21 cellular contexts compared by ENCODE assay signal in the genomic region with DNA sequence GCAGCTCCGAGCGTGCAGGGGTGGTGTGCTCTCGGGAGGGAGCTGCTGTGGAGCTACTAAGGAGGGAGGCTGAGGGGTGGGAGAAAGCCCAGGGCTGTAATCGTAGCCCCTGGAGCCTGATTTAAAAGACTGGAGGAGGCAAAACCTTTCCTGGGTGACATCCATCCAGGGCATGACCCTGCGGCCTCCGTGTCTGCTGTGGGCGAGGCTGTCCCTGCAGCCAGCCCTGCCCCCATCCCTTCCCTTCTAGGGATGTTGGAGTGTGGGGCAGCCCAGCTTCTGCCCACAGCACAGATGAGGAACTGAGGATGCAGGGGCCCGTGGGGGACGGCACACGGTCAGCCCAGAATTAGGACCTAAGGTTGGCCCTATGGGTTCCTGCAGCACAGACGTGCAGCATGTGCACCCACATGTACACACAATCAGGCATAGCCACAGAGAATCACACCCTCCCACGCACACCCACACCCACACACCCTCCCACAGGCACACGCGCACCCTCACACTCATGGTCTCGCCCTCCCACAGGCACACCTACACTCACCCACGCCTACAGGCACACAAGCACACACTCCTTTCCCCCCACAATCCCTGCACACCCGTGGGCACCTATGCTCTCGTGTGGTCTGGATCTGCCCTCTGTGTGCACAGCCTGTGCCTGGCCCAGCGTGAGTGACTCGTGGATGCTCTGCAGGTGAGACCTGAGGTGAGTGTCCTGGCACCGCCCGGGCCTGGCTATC.
A peak's percentile ranks its signal among the peaks of the same experiment; 100 is the strongest.
DNase-seq lines count a peak whose midpoint lies in the region; ATAC-seq, FAIRE-seq and TF ChIP-seq lines count a peak whose summit lies in the region.
"Had no signal": no experiment of that assay in that cellular context is flagged by ENCODE, and none has a peak within 500 bp of the region (broad histone marks: within the 10 kb centered on the region; RNA-seq: fewer than 3 reads in every experiment).

No MANE protein-coding gene starts in this region.

- H3K4me2 ChIP-seq in HepG2 (ENCODE audit: low read depth, low read length), result no peak overlapping the region
- H3K4me2 ChIP-seq: A549 had no signal

- no peak overlapping the region for H3K4me3 ChIP-seq in HepG2 (replicated peaks in 1 of 3; ENCODE audit: insufficient read depth in 1 of 3, low read depth in 2 of 3, low read length in 3 of 3)
- no peak overlapping the region for H3K4me3 ChIP-seq in spleen
- H3K4me3 ChIP-seq: A549, adrenal gland, lung, tibial nerve had no signal

- H3K4me3 Mint-ChIP-seq in activated T-cell treated with anti-CD3 and anti-CD28 coated beads, Interleukin-2, amount 50 U/mL, for 24 hours, result no peak overlapping the region
- no peak overlapping the region for H3K4me3 Mint-ChIP-seq in activated T-cell treated with anti-CD3 and anti-CD28 coated beads, Interleukin-2, amount 50 U/mL, for 4 hours
- H3K4me3 Mint-ChIP-seq in WTC11, result no peak overlapping the region
- H3K4me3 Mint-ChIP-seq: naive thymus-derived CD4-positive, alpha-beta T cell; stimulated activated effector memory CD8-positive, alpha-beta T cell treated with anti-CD3 and anti-CD28 coated beads, Interleukin-12 subunit alpha, Interleukin-12 subunit beta, amount 100 ng/mL, for 72 hours had no signal

- TF ChIP-seq POLR2A in HepG2 (IDR thresholded peaks at IDR 0.05; ENCODE audit: insufficient read depth in 1 of 2, low read depth in 2 of 2, low read length in 2 of 2), result no peak
- TF ChIP-seq POLR2A in spleen (IDR thresholded peaks at IDR 0.05), result no peak

- TF ChIP-seq CTCF in WTC11 (IDR thresholded peaks at IDR 0.05) (no peak), HepG2 (CRISPR knock-in tag; IDR thresholded peaks at IDR 0.05) (no peak), spleen (IDR thresholded peaks at IDR 0.05 in 8 of 11, conservative IDR thresholded peaks at IDR 0.05 in 3 of 11) (no peak)

- peak; percentile 11 for DNase-seq in activated T-cell treated with anti-CD3 and anti-CD28 coated beads, Interleukin-2, amount 50 U/mL, for 24 hours
- no peak for DNase-seq in activated T-cell treated with anti-CD3 and anti-CD28 coated beads, Interleukin-2, amount 50 U/mL, for 4 hours
- DNase-seq in WTC11 (ENCODE audit: low spot score) (no peak), HepG2 (ENCODE audit: low spot score) (no peak), spleen (peak; percentile 61), NCI-H2081 treated with DMSO at 0.1 percent for 48 hours (lab: John Stamatoyannopoulos, UW) (no peak)
- DNase-seq in activated CD4-positive, CD25-positive, alpha-beta regulatory T cell (lab: John Stamatoyannopoulos, UW), result no peak
- DNase-seq: C1 segment of cervical spinal cord; central memory CD4-positive, alpha-beta T cell; effector CD4-positive, alpha-beta T cell; MM.1S; NCI-H2029 treated with DMSO at 0.1 percent for 48 hours; SHP77; T-helper 1 cell had no signal

- FAIRE-seq in HepG2 (lab: Jason Lieb, UNC), result no peak
- FAIRE-seq: A549 had no signal

- H3K4me1 ChIP-seq in HepG2 (ENCODE audit: insufficient read depth, low read length) (no peaks in the 10 kb centered on the region), spleen (peaks cover 0 to 4% (median 0%) of the 10 kb centered on the region in 6 donors)
- H3K4me1 ChIP-seq: A549, adrenal gland had no signal

- 45% methylated on average over 14 of the region's 22 CpGs for WGBS in HepG2 (ENCODE audit: low lambda C conversion rate)
- 69 to 77% (median 73%) methylated on average over 19 to 22 of the region's 22 CpGs for WGBS in spleen, 5 donors

- no peaks in the 10 kb centered on the region for H3K4me1 Mint-ChIP-seq in activated T-cell treated with anti-CD3 and anti-CD28 coated beads, Interleukin-2, amount 50 U/mL, for 24 hours (ENCODE audit: low read depth)
- H3K4me1 Mint-ChIP-seq in activated T-cell treated with anti-CD3 and anti-CD28 coated beads, Interleukin-2, amount 50 U/mL, for 4 hours (ENCODE audit: low read depth), result no peaks in the 10 kb centered on the region
- peaks cover 25% of the 10 kb centered on the region for H3K4me1 Mint-ChIP-seq in WTC11
- H3K4me1 Mint-ChIP-seq: stimulated activated effector memory CD8-positive, alpha-beta T cell treated with anti-CD3 and anti-CD28 coated beads, Interleukin-12 subunit alpha, Interleukin-12 subunit beta, amount 100 ng/mL, for 72 hours had no signal

- POLR2A ChIA-PET in WTC11 (lab: Charles Lee) (no interaction called here), HepG2 (lab: Yijun Ruan, JAX) (no interaction called here)

- no peak for ATAC-seq in activated T-cell treated with anti-CD3 and anti-CD28 coated beads, Interleukin-2, amount 50 U/mL, for 4 hours
- ATAC-seq in WTC11 (no peak), HepG2 (no peak), GM21825 (IDR thresholded peaks at IDR 0.05; ENCODE audit: unreplicated experiment) (no peak)
- ATAC-seq: A549; naive thymus-derived CD4-positive, alpha-beta T cell; stimulated activated effector memory CD8-positive, alpha-beta T cell treated with anti-CD3 and anti-CD28 coated beads, Interleukin-12 subunit alpha, Interleukin-12 subunit beta, amount 100 ng/mL, for 72 hours had no signal

- TF ChIP-seq EP300 in HepG2 (IDR thresholded peaks at IDR 0.05; ENCODE audit: low read depth in 2 of 2, low read length in 2 of 2) (no peak), HepG2 (CRISPR knock-in tag; IDR thresholded peaks at IDR 0.05; ENCODE audit: borderline replicate concordance) (no peak)

- H3K36me3 Mint-ChIP-seq in activated T-cell treated with anti-CD3 and anti-CD28 coated beads, Interleukin-2, amount 50 U/mL, for 24 hours (ENCODE audit: low read depth), result no peaks in the 10 kb centered on the region
- H3K36me3 Mint-ChIP-seq in activated T-cell treated with anti-CD3 and anti-CD28 coated beads, Interleukin-2, amount 50 U/mL, for 4 hours (ENCODE audit: insufficient read depth), result no peaks in the 10 kb centered on the region
- no peaks in the 10 kb centered on the region for H3K36me3 Mint-ChIP-seq in WTC11
- H3K36me3 Mint-ChIP-seq: naive thymus-derived CD4-positive, alpha-beta T cell; stimulated activated effector memory CD8-positive, alpha-beta T cell treated with anti-CD3 and anti-CD28 coated beads, Interleukin-12 subunit alpha, Interleukin-12 subunit beta, amount 100 ng/mL, for 72 hours had no signal

- peaks cover 2% of the 10 kb centered on the region; the same call in 1 of the 2 replicates for H4K20me1 ChIP-seq in HepG2 (ENCODE audit: insufficient read depth, low read length)

- intact Hi-C loops in HepG2 (cut with micrococcal nuclease; ENCODE audit: unreplicated experiment) (no loop called here), spleen (cut with DNase I; ENCODE audit: low total_unique reads) (no loop called here)

- CTCF ChIA-PET in WTC11 (lab: Charles Lee), result interaction anchor here (0.6 to 2.7 kb wide), 9 partner anchors 15 to 126 kb away, joined by 3 to 9 read pairs (median 4); a partner anchor contains a TSS
- CTCF ChIA-PET in HepG2 (lab: Yijun Ruan, JAX; ENCODE audit: low intra/inter-chr PET ratio, low total read pairs), result no interaction called here

- H3K9ac ChIP-seq in HepG2 (ENCODE audit: insufficient read depth, low read depth, low read length), result no peak overlapping the region

- in situ Hi-C loops in HepG2 (cut with HindIII; ENCODE audit: extremely low pct_ligation_motif_present, low pct_unique_long_range_greater_than_20kb), result no loop called here

- BruUV-seq in HepG2 (replicated peaks; lab: Mats Ljungman, UMichigan), result no TSS peak

- H3K9me3 ChIP-seq in HepG2 (ENCODE audit: low read length) (no peaks in the 10 kb centered on the region), spleen (no peaks in the 10 kb centered on the region)
- H3K9me3 ChIP-seq: A549, adrenal gland, tibial nerve had no signal

- no peaks in the 10 kb centered on the region for H3K79me2 ChIP-seq in HepG2 (ENCODE audit: insufficient read depth, low read length)

- TF ChIP-seq RAD21 in HepG2 (CRISPR knock-in tag; IDR thresholded peaks at IDR 0.05), result no peak

- H3K9me3 Mint-ChIP-seq in activated T-cell treated with anti-CD3 and anti-CD28 coated beads, Interleukin-2, amount 50 U/mL, for 24 hours, result no peaks in the 10 kb centered on the region
- no peaks in the 10 kb centered on the region for H3K9me3 Mint-ChIP-seq in activated T-cell treated with anti-CD3 and anti-CD28 coated beads, Interleukin-2, amount 50 U/mL, for 4 hours
- no peaks in the 10 kb centered on the region for H3K9me3 Mint-ChIP-seq in WTC11
- H3K9me3 Mint-ChIP-seq: stimulated activated effector memory CD8-positive, alpha-beta T cell treated with anti-CD3 and anti-CD28 coated beads, Interleukin-12 subunit alpha, Interleukin-12 subunit beta, amount 100 ng/mL, for 72 hours had no signal

- H3K27me3 ChIP-seq in HepG2 (ENCODE audit: control insufficient read depth in 1 of 2, insufficient read depth in 2 of 2, low read length in 2 of 2) (peaks cover 4 to 62% of the 10 kb centered on the region in 2 experiments; a peak in 3 of 5 replicates), spleen (replicated peaks in 1 of 7) (peaks cover 0 to 21% (median 0%) of the 10 kb centered on the region in 7 donors)
- H3K27me3 ChIP-seq: adrenal gland, tibial nerve had no signal

- no peak overlapping the region for H3K27ac ChIP-seq in HepG2 (ENCODE audit: extremely low read length, insufficient read depth, low read length)
- H3K27ac ChIP-seq in spleen, result no peak overlapping the region
- H3K27ac ChIP-seq: A549, adrenal gland, tibial nerve had no signal

- no peak overlapping the region for H3K27ac Mint-ChIP-seq in activated T-cell treated with anti-CD3 and anti-CD28 coated beads, Interleukin-2, amount 50 U/mL, for 24 hours
- peak overlapping the region; percentile 74; the same call in 1 of the 2 replicates for H3K27ac Mint-ChIP-seq in WTC11
- H3K27ac Mint-ChIP-seq: naive thymus-derived CD4-positive, alpha-beta T cell; stimulated activated effector memory CD8-positive, alpha-beta T cell treated with anti-CD3 and anti-CD28 coated beads, Interleukin-12 subunit alpha, Interleukin-12 subunit beta, amount 100 ng/mL, for 72 hours had no signal

- H3K36me3 ChIP-seq in HepG2 (replicated peaks in 1 of 2; ENCODE audit: control insufficient read depth in 1 of 2, insufficient read depth in 2 of 2, low read length in 2 of 2) (no peaks in the 10 kb centered on the region), spleen (no peaks in the 10 kb centered on the region)
- H3K36me3 ChIP-seq: adrenal gland, tibial nerve had no signal

- H2AFZ ChIP-seq in HepG2 (ENCODE audit: low read length), result no peak overlapping the region

- H3K27me3 Mint-ChIP-seq in activated T-cell treated with anti-CD3 and anti-CD28 coated beads, Interleukin-2, amount 50 U/mL, for 24 hours, result peaks cover 6% of the 10 kb centered on the region
- peaks cover 2% of the 10 kb centered on the region for H3K27me3 Mint-ChIP-seq in activated T-cell treated with anti-CD3 and anti-CD28 coated beads, Interleukin-2, amount 50 U/mL, for 4 hours (ENCODE audit: low read depth)
- no peaks in the 10 kb centered on the region for H3K27me3 Mint-ChIP-seq in WTC11 (ENCODE audit: low read depth)

TF ChIP-seq in WTC11, 78 proteins besides CTCF, POLR2A, EP300 and RAD21 (continues in another document):
- 0 out of 2 replicates have a peak, but pooled peaks have one; percentile 2 for TF ChIP-seq ZNF121 (CRISPR knock-in tag; IDR thresholded peaks at IDR 0.05)

TF ChIP-seq in HepG2, 621 proteins besides CTCF, POLR2A, EP300 and RAD21 (continues in another document):
- TF ChIP-seq ISL2 (CRISPR knock-in tag; IDR thresholded peaks at IDR 0.05) (no peak), GABPB1 (CRISPR knock-in tag; IDR thresholded peaks at IDR 0.05) (no peak), RFX3 (CRISPR knock-in tag; IDR thresholded peaks at IDR 0.05) (no peak)

Comparison
In these comparisons a context has a peak if more than half of its experiments do, and no peak if none do; other contexts are left out.
1. DNase-seq: peak in activated T-cell treated with anti-CD3 and anti-CD28 coated beads, Interleukin-2, amount 50 U/mL, for 24 hours (single experiment) and spleen (single experiment); none in activated T-cell treated with anti-CD3 and anti-CD28 coated beads, Interleukin-2, amount 50 U/mL, for 4 hours (single experiment), WTC11 (single experiment), HepG2 (single experiment), NCI-H2081 treated with DMSO at 0.1 percent for 48 hours (single experiment) and activated CD4-positive, CD25-positive, alpha-beta regulatory T cell (0 of 4).